ENCODE assay signal across 1 cellular context in the genomic region with DNA sequence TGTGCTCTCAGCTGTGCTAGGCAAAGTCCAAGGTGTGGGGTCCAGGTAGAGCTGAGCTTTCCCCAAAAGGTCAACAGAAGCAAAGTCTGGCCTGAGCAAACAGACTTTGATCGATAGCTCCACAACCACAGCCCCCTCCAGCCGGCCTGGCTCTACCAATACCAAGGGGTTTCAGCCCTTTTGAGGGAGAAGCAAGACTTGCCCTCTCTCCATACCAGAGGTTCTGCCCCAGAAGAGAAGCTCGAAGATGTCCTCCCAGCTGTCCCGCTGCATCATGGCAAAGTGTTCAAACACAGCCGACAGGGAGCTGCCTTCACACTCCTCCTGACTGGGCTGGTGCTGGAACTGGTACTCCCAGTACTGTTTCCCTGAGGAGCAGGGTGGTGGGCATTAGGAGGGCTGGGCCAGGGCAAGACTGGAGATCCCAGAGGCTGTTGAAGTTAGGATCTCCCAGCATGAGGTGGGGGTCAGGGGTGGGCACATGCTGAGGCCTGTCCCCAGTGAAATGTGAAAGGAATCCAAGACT.
A peak's percentile ranks its signal among the peaks of the same experiment; 100 is the strongest.
TF ChIP-seq lines count a peak whose summit lies in the region.

No MANE protein-coding gene starts in this region.

TF ChIP-seq in HepG2, 621 proteins besides CTCF, POLR2A, EP300 and RAD21 (continued from another document):
- TF ChIP-seq PRDM10 (CRISPR knock-in tag; IDR thresholded peaks at IDR 0.05; ENCODE audit: low read depth) (peak; percentile 80; the same call in 1 of the 2 replicates), NKX3-1 (CRISPR knock-in tag; IDR thresholded peaks at IDR 0.05) (0 out of 2 replicates have a peak, but pooled peaks have one; percentile 35), PAF1 (CRISPR knock-in tag; IDR thresholded peaks at IDR 0.05) (no peak), ZNF615 (CRISPR knock-in tag; IDR thresholded peaks at IDR 0.05; ENCODE audit: borderline replicate concordance) (no peak), HNRNPL (IDR thresholded peaks at IDR 0.05; ENCODE audit: low read depth, low read length) (no peak), ZNF75D (CRISPR knock-in tag; IDR thresholded peaks at IDR 0.05; ENCODE audit: borderline replicate concordance) (no peak), ATAD3A (CRISPR knock-in tag; IDR thresholded peaks at IDR 0.05) (no peak), ZNF720 (CRISPR knock-in tag; IDR thresholded peaks at IDR 0.05) (no peak), RXRA (CRISPR knock-in tag; IDR thresholded peaks at IDR 0.05) (peak; percentile 89; the same call in 1 of the 2 replicates), ZNF253 (CRISPR knock-in tag; IDR thresholded peaks at IDR 0.05; ENCODE audit: borderline replicate concordance) (no peak), ZNF788 (CRISPR knock-in tag; IDR thresholded peaks at IDR 0.05; ENCODE audit: borderline replicate concordance) (peak; percentile 73; the same call in 1 of the 2 replicates), TAF15 (IDR thresholded peaks at IDR 0.05; ENCODE audit: low read depth, low read length, poor library complexity, severe bottlenecking) (no peak), HMG20B (CRISPR knock-in tag; conservative IDR thresholded peaks at IDR 0.05) (peak; percentile 71; the same call in 1 of the 2 replicates), TCF12 (IDR thresholded peaks at IDR 0.05) (no peak), TCF12 (CRISPR knock-in tag; IDR thresholded peaks at IDR 0.05) (peak; percentile 92; the same call in 1 of the 2 replicates), TARDBP (CRISPR knock-in tag; IDR thresholded peaks at IDR 0.05) (peak; percentile 91), JUN (CRISPR knock-in tag; IDR thresholded peaks at IDR 0.05) (no peak), ZZZ3 (CRISPR knock-in tag; IDR thresholded peaks at IDR 0.05; ENCODE audit: borderline replicate concordance) (no peak), ATM (IDR thresholded peaks at IDR 0.05; ENCODE audit: borderline replicate concordance) (no peak), PHF20 (CRISPR knock-in tag; IDR thresholded peaks at IDR 0.05) (no peak), ZFP37 (CRISPR knock-in tag; IDR thresholded peaks at IDR 0.05; ENCODE audit: borderline replicate concordance) (no peak; the same call in 1 of the 2 replicates), ATF2 (CRISPR knock-in tag; IDR thresholded peaks at IDR 0.05) (peak; percentile 94), ZNF703 (CRISPR knock-in tag; IDR thresholded peaks at IDR 0.05; ENCODE audit: borderline replicate concordance) (no peak), ATF3 (CRISPR knock-in tag; IDR thresholded peaks at IDR 0.05) (no peak; the same call in 1 of the 2 replicates), CREB1 (IDR thresholded peaks at IDR 0.05) (no peak), CREB1 (CRISPR knock-in tag; IDR thresholded peaks at IDR 0.05) (no peak), POLR2G (IDR thresholded peaks at IDR 0.05; ENCODE audit: low read depth, low read length) (peak; percentile 69), TRIM22 (IDR thresholded peaks at IDR 0.05) (no peak), NR2F1 (CRISPR knock-in tag; IDR thresholded peaks at IDR 0.05) (peak; percentile 89 to 93), ZNF724P (CRISPR knock-in tag; IDR thresholded peaks at IDR 0.05; ENCODE audit: borderline replicate concordance) (no peak), ZIK1 (CRISPR knock-in tag; IDR thresholded peaks at IDR 0.05; ENCODE audit: borderline replicate concordance, low read depth) (no peak), ZNF549 (CRISPR knock-in tag; IDR thresholded peaks at IDR 0.05) (no peak), SALL2 (CRISPR knock-in tag; IDR thresholded peaks at IDR 0.05) (peak; percentile 89), MED1 (CRISPR knock-in tag; IDR thresholded peaks at IDR 0.05) (peak; percentile 95), CBX2 (IDR thresholded peaks at IDR 0.05; ENCODE audit: low read depth, low read length) (no peak), CBX2 (CRISPR knock-in tag; IDR thresholded peaks at IDR 0.05; ENCODE audit: low read depth) (no peak), HDAC1 (CRISPR knock-in tag; IDR thresholded peaks at IDR 0.05) (peak; percentile 95), MYC (CRISPR knock-in tag; IDR thresholded peaks at IDR 0.05; ENCODE audit: borderline replicate concordance) (peak; percentile 61; the same call in 1 of the 2 replicates), ZNF564 (CRISPR knock-in tag; IDR thresholded peaks at IDR 0.05) (0 out of 2 replicates have a peak, but pooled peaks have one; percentile 11), MIER3 (CRISPR knock-in tag; IDR thresholded peaks at IDR 0.05; ENCODE audit: borderline replicate concordance) (peak; percentile 93; the same call in 1 of the 2 replicates), TGIF2 (CRISPR knock-in tag; IDR thresholded peaks at IDR 0.05) (peak; percentile 48; the same call in 1 of the 2 replicates)
- TF ChIP-seq, protein P1, sequence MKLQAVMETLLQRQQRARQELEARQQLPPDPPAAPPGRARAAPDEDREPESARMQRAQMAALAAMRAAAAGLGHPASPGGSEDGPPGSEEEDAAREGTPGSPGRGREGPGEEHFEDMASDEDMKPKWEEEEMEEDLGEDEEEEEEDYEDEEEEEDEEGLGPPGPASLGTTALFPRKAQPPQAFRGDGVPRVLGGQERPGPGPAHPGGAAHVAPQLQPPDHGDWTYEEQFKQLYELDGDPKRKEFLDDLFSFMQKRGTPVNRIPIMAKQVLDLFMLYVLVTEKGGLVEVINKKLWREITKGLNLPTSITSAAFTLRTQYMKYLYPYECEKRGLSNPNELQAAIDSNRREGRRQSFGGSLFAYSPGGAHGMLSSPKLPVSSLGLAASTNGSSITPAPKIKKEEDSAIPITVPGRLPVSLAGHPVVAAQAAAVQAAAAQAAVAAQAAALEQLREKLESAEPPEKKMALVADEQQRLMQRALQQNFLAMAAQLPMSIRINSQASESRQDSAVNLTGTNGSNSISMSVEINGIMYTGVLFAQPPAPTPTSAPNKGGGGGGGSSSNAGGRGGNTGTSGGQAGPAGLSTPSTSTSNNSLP (IDR thresholded peaks at IDR 0.05; ENCODE audit: low read depth, low read length), result peak; percentile 42; the same call in 1 of the 2 replicates
- TF ChIP-seq, protein P2, sequence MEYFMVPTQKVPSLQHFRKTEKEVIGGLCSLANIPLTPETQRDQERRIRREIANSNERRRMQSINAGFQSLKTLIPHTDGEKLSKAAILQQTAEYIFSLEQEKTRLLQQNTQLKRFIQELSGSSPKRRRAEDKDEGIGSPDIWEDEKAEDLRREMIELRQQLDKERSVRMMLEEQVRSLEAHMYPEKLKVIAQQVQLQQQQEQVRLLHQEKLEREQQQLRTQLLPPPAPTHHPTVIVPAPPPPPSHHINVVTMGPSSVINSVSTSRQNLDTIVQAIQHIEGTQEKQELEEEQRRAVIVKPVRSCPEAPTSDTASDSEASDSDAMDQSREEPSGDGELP (IDR thresholded peaks at IDR 0.05; ENCODE audit: borderline replicate concordance, low read depth), result peak; percentile 99
- TF ChIP-seq, protein P3, sequence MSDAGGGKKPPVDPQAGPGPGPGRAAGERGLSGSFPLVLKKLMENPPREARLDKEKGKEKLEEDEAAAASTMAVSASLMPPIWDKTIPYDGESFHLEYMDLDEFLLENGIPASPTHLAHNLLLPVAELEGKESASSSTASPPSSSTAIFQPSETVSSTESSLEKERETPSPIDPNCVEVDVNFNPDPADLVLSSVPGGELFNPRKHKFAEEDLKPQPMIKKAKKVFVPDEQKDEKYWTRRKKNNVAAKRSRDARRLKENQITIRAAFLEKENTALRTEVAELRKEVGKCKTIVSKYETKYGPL (CRISPR knock-in tag; IDR thresholded peaks at IDR 0.05), result no peak
